In the genomic region with DNA sequence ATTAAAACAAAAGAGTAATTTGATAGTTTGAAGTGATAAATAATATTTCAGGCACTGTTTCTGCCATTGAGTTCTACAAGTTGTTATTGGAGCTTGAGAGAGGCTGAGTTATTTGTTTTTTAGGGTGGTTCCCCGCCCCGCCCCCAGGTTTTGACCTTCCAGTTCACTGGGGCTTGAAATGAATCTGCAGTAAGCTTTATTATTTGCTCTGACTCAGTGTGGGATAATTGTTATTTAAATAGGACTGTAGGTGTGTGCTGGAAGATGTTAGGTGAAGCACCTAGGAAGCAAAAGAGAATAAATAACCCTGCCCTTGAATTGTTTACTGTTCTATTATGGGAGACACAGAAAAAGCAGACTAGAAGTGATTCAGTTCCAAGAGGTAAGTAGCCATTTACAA, we compare ENCODE assay signal across 20 cellular contexts.
A peak's percentile ranks its signal among the peaks of the same experiment; 100 is the strongest.
DNase-seq lines count a peak whose midpoint lies in the region; ATAC-seq lines count a peak whose summit lies in the region.
"Had no signal": no experiment of that assay in that cellular context is flagged by ENCODE, and none has a peak within 500 bp of the region (broad histone marks: within the 10 kb centered on the region; RNA-seq: fewer than 3 reads in every experiment).

No MANE protein-coding gene starts in this region.

- DNase-seq in DMS153 (lab: John Stamatoyannopoulos, UW): peak; percentile 81
- DNase-seq in NCI-H1105 (lab: John Stamatoyannopoulos, UW): peak; percentile 5
- DNase-seq in NCI-H345 treated with DMSO at 0.1 percent for 48 hours (lab: John Stamatoyannopoulos, UW; ENCODE audit: unreplicated experiment): peak; percentile 91
- no peak for DNase-seq in stimulated activated CD4-positive, alpha-beta T cell treated with anti-CD3 and anti-CD28 coated beads, Interleukin-2, amount 100 ng/mL, for 24 hours
- no peak for DNase-seq in stimulated activated CD4-positive, alpha-beta T cell treated with anti-CD3 and anti-CD28 coated beads, Interleukin-1b, Interleukin-23, amount 100 ng/mL, for 48 hours
- DNase-seq: activated naive CD4-positive, alpha-beta T cell treated with Interleukin-2 at 50 U/mL for 16 hours; activated T-cell treated with anti-CD3 and anti-CD28 coated beads for 4 hours; CD4-positive, alpha-beta memory T cell; effector memory CD8-positive, alpha-beta T cell; EL; hippocampal formation; left cardiac atrium; midbrain; NCI-H2171; RPMI8226; stimulated activated CD4-positive, alpha-beta T cell treated with anti-CD3 and anti-CD28 coated beads, Interleukin-4, amount 100 ng/mL, for 24 hours; SW 1271 had no signal

- ATAC-seq in esophagus mucosa (peak; percentile 96), GM18870 (IDR thresholded peaks at IDR 0.05; ENCODE audit: unreplicated experiment) (no peak), HG02678 (IDR thresholded peaks at IDR 0.05; ENCODE audit: unreplicated experiment) (no peak)
- ATAC-seq: effector memory CD8-positive, alpha-beta T cell; left cardiac atrium had no signal

Comparison
In these comparisons a context has a peak if more than half of its experiments do, and no peak if none do; other contexts are left out.
1. DNase-seq: peak in DMS153 (single experiment), NCI-H1105 (single experiment) and NCI-H345 treated with DMSO at 0.1 percent for 48 hours (single experiment); none in stimulated activated CD4-positive, alpha-beta T cell treated with anti-CD3 and anti-CD28 coated beads, Interleukin-2, amount 100 ng/mL, for 24 hours (0 of 2) and stimulated activated CD4-positive, alpha-beta T cell treated with anti-CD3 and anti-CD28 coated beads, Interleukin-1b, Interleukin-23, amount 100 ng/mL, for 48 hours (single experiment).